Comparison of ENCODE assay signal across 29 cellular contexts in genomic region chr17:9557846-9558245, GRCh38. TPM values are rescaled to one million over a fixed set of nuclear protein-coding genes. Genes with fewer than 3 reads are reported as not detected.
"Had no signal": no experiment of that assay in that cellular context is flagged by ENCODE, and none has a peak within 500 bp of the region (broad histone marks: within the 10 kb centered on the region; RNA-seq: fewer than 3 reads in every experiment).

No MANE protein-coding gene starts in this region.

- H3K9me3 ChIP-seq: pancreas, spleen, thoracic aorta, transverse colon had no signal

- H3K4me2 ChIP-seq: hepatocyte, neural progenitor cell had no signal

- H3K27ac Mint-ChIP-seq: endodermal cell; naive thymus-derived CD4-positive, alpha-beta T cell; neural progenitor cell; progenitor cell of endocrine pancreas; stimulated activated naive B cell treated with anti-CD40 and anti-IgM and Interleukin-4, amounts not matched to agents 10 μg/mL and 1 μg/mL and 100 μg/mL, for 72 hours had no signal

- H3K27me3 Mint-ChIP-seq: naive thymus-derived CD4-positive, alpha-beta T cell; progenitor cell of endocrine pancreas; stimulated activated naive B cell treated with anti-CD40 and anti-IgM and Interleukin-4, amounts not matched to agents 10 μg/mL and 1 μg/mL and 100 μg/mL, for 72 hours; stimulated activated naive CD8-positive, alpha-beta T cell treated with anti-CD3 and anti-CD28 coated beads, Interleukin-15, amount 100 ng/mL, for 72 hours had no signal

- H2AFZ ChIP-seq: hepatocyte, neural progenitor cell had no signal

- H3K4me3 Mint-ChIP-seq: endodermal cell; naive thymus-derived CD4-positive, alpha-beta T cell; neural progenitor cell; stimulated activated naive B cell treated with anti-CD40 and anti-IgM and Interleukin-4, amounts not matched to agents 10 μg/mL and 1 μg/mL and 100 μg/mL, for 72 hours; stimulated activated naive CD8-positive, alpha-beta T cell treated with anti-CD3 and anti-CD28 coated beads, Interleukin-15, amount 100 ng/mL, for 72 hours had no signal

- H3K4me3 ChIP-seq: coronary artery, hepatocyte, lung, neural progenitor cell, pancreas, spleen, thoracic aorta, transverse colon had no signal

- H3K27ac ChIP-seq: coronary artery, foreskin keratinocyte, hepatocyte, neural progenitor cell, pancreas, spleen, thoracic aorta, transverse colon had no signal

- H3K4me1 ChIP-seq: foreskin keratinocyte, neural progenitor cell, spleen had no signal

- ATAC-seq: foreskin keratinocyte; left cardiac atrium; left ventricle myocardium superior; naive thymus-derived CD4-positive, alpha-beta T cell; pancreas; stimulated activated naive B cell treated with anti-CD40 and anti-IgM and Interleukin-4, amounts not matched to agents 10 μg/mL and 1 μg/mL and 100 μg/mL, for 72 hours; stimulated activated naive CD8-positive, alpha-beta T cell treated with anti-CD3 and anti-CD28 coated beads, Interleukin-15, amount 100 ng/mL, for 72 hours had no signal

- H3K27me3 ChIP-seq: foreskin keratinocyte, hepatocyte, neural progenitor cell, pancreas, spleen, transverse colon had no signal

- H3K4me1 Mint-ChIP-seq: endodermal cell; neural progenitor cell; stimulated activated naive CD8-positive, alpha-beta T cell treated with anti-CD3 and anti-CD28 coated beads, Interleukin-15, amount 100 ng/mL, for 72 hours had no signal

- H3K79me2 ChIP-seq: hepatocyte had no signal

- H3K9me3 Mint-ChIP-seq: endodermal cell; naive thymus-derived CD4-positive, alpha-beta T cell; stimulated activated naive B cell treated with anti-CD40 and anti-IgM and Interleukin-4, amounts not matched to agents 10 μg/mL and 1 μg/mL and 100 μg/mL, for 72 hours; stimulated activated naive CD8-positive, alpha-beta T cell treated with anti-CD3 and anti-CD28 coated beads, Interleukin-15, amount 100 ng/mL, for 72 hours had no signal

- H3K36me3 ChIP-seq: neural progenitor cell, pancreas, thoracic aorta, transverse colon had no signal

- DNase-seq: central memory CD4-positive, alpha-beta T cell; effector CD4-positive, alpha-beta T cell; endodermal cell; foreskin keratinocyte; head of caudate nucleus; left cardiac atrium; left ventricle myocardium superior; naive thymus-derived CD4-positive, alpha-beta T cell; nucleus accumbens; pancreas; right cardiac atrium; spleen; stimulated activated CD4-positive, alpha-beta T cell treated with anti-CD3 and anti-CD28 coated beads, Interleukin-15, amount 100 ng/mL, for 24 hours; stimulated activated CD4-positive, alpha-beta T cell treated with anti-CD3 and anti-CD28 coated beads, Interleukin-1b, Interleukin-23, amount 100 ng/mL, for 48 hours; stimulated activated CD4-positive, alpha-beta T cell treated with anti-CD3 and anti-CD28 coated beads, Interleukin-4, amount 100 ng/mL, for 24 hours; stimulated activated naive B cell treated with anti-CD40 and anti-IgM and Interleukin-4, amounts not matched to agents 10 μg/mL and 1 μg/mL and 100 μg/mL, for 72 hours; stimulated activated naive CD8-positive, alpha-beta T cell treated with anti-CD3 and anti-CD28 coated beads, Interleukin-15, amount 100 ng/mL, for 72 hours; substantia nigra; transverse colon had no signal

RNA-seq across cellular contexts. Expression of gene CFAP52, which starts 18.6 kb away (rescaled TPM):
- total RNA-seq: chondrocyte; dermis microvascular lymphatic vessel endothelial cell; foreskin keratinocyte; left ventricle myocardium superior; mononuclear cell; naive thymus-derived CD4-positive, alpha-beta T cell; pancreas; skeletal muscle tissue; spleen; thoracic aorta; transverse colon had no signal
